Comparison of ENCODE assay signal across 2 cellular contexts in the genomic region with DNA sequence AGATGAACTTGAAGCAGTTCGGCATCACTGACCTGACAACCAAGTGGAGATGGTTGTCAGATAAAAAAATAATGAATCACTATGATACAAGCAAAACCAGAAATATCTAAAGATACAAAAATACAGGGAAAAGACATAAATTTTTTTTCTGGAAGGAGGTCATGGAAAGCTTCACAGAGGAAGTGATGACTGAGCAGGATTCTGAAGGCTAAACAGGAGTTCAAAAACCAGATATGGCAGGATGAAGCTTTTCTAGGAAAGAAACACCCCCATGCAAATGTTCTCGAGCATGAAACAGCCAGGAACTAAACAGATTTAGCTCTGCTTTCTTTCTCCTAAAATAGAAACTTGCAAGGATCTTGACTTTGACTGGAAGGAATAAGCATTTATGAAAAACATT.
TF ChIP-seq lines count a peak whose summit lies in the region.

No MANE protein-coding gene starts in this region.

TF ChIP-seq in GM23338, 12 proteins besides CTCF, POLR2A, EP300 and RAD21:
- no peak for TF ChIP-seq NANOG (IDR thresholded peaks at IDR 0.05; ENCODE audit: borderline replicate concordance)
TF ChIP-seq in GM23338: peak in this region for 0.

TF ChIP-seq in endothelial cell of umbilical vein, 7 proteins besides CTCF, POLR2A, EP300 and RAD21:
- TF ChIP-seq, protein P1, sequence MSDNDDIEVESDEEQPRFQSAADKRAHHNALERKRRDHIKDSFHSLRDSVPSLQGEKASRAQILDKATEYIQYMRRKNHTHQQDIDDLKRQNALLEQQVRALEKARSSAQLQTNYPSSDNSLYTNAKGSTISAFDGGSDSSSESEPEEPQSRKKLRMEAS (IDR thresholded peaks at IDR 0.05; ENCODE audit: insufficient read depth, insufficient read length), result no peak
- no peak for TF ChIP-seq MYC (IDR thresholded peaks at IDR 0.05; ENCODE audit: low read depth, low read length)
- TF ChIP-seq FOS (IDR thresholded peaks at IDR 0.05; ENCODE audit: borderline replicate concordance, insufficient read depth, low read length), result peak; percentile 13
- peak; percentile 23 for TF ChIP-seq GATA2 (IDR thresholded peaks at IDR 0.05; ENCODE audit: insufficient read depth, insufficient read length, low read depth, low read length)
- no peak for TF ChIP-seq EZH2 (IDR thresholded peaks at IDR 0.05; ENCODE audit: borderline replicate concordance, low read depth, low read length, severe bottlenecking)
- TF ChIP-seq POLR2AphosphoS5 (IDR thresholded peaks at IDR 0.05; ENCODE audit: insufficient read depth, low read depth, low read length), result no peak
- TF ChIP-seq JUN (IDR thresholded peaks at IDR 0.05; ENCODE audit: borderline replicate concordance, insufficient read depth, insufficient read length, low read depth), result no peak
TF ChIP-seq in endothelial cell of umbilical vein: peak in this region for 2.
